In genomic region chr11:109138200-109138599, GRCh38 we compare ENCODE assay signal across 23 cellular contexts.
"Had no signal": no experiment of that assay in that cellular context is flagged by ENCODE, and none has a peak within 500 bp of the region (broad histone marks: within the 10 kb centered on the region; RNA-seq: fewer than 3 reads in every experiment).

No MANE protein-coding gene starts in this region.

- H3K27ac ChIP-seq: left lung, thyroid gland had no signal

- H3K4me1 Mint-ChIP-seq: activated B cell treated with CpG ODN at 0.5 μM for 24 hours; activated CD4-positive, alpha-beta memory T cell treated with anti-CD3 and anti-CD28 coated beads, Interleukin-2, amount 10 ng/mL, durations not matched to agents 7 days and 5 days; activated naive CD8-positive, alpha-beta T cell treated with anti-CD3 and anti-CD28 coated beads, Interleukin-2, amount 10 ng/mL, durations not matched to agents 7 days and 5 days; activated T-helper 17 cell treated with anti-CD3 and anti-CD28 coated beads, Interleukin-2, amount 50 U/mL, for 72 hours; nephron; T-cell had no signal

- H3K4me3 Mint-ChIP-seq: activated B cell treated with CpG ODN at 0.5 μM for 24 hours; activated CD4-positive, alpha-beta memory T cell treated with anti-CD3 and anti-CD28 coated beads, Interleukin-2, amount 10 ng/mL, durations not matched to agents 7 days and 5 days; activated CD8-positive, alpha-beta memory T cell treated with anti-CD3 and anti-CD28 coated beads, Interleukin-2, amount 10 ng/mL, durations not matched to agents 7 days and 5 days; activated naive CD8-positive, alpha-beta T cell treated with anti-CD3 and anti-CD28 coated beads, Interleukin-2, amount 10 ng/mL, durations not matched to agents 7 days and 5 days; activated T-helper 17 cell treated with anti-CD3 and anti-CD28 coated beads, Interleukin-2, amount 50 U/mL, for 72 hours; brain; nephron; T-cell had no signal

- H3K27me3 ChIP-seq: left lung, thyroid gland had no signal

- H3K36me3 Mint-ChIP-seq: activated CD8-positive, alpha-beta memory T cell treated with anti-CD3 and anti-CD28 coated beads, Interleukin-2, amount 10 ng/mL, durations not matched to agents 7 days and 5 days; activated naive CD8-positive, alpha-beta T cell treated with anti-CD3 and anti-CD28 coated beads, Interleukin-2, amount 10 ng/mL, durations not matched to agents 7 days and 5 days; brain; T-cell had no signal

- DNase-seq: activated B cell treated with CpG ODN at 0.5 μM for 24 hours; activated CD4-positive, alpha-beta memory T cell treated with anti-CD3 and anti-CD28 coated beads, Interleukin-2, amount 10 ng/mL, durations not matched to agents 7 days and 5 days; activated CD4-positive, alpha-beta T cell treated with anti-CD3 and anti-CD28 coated beads for 4 hours; activated CD8-positive, alpha-beta memory T cell treated with anti-CD3 and anti-CD28 coated beads, Interleukin-2, amount 10 ng/mL, durations not matched to agents 7 days and 5 days; activated naive CD4-positive, alpha-beta T cell; activated naive CD8-positive, alpha-beta T cell treated with anti-CD3 and anti-CD28 coated beads, Interleukin-2, amount 10 ng/mL, durations not matched to agents 7 days and 5 days; activated T-cell treated with anti-CD3 and anti-CD28 coated beads, Interleukin-2, amount 50 U/mL, for 1 hour; cerebellar nuclear complex; effector CD4-positive, alpha-beta T cell; foreskin melanocyte; kidney; left lung; midbrain; stimulated activated CD8-positive, alpha-beta memory T cell treated with anti-CD3 and anti-CD28 coated beads, Interleukin-4, amount 100 ng/mL, for 48 hours; stimulated activated naive CD4-positive, alpha-beta T cell; T-cell; T-helper 9 cell; thyroid gland had no signal

- ATAC-seq: activated CD8-positive, alpha-beta memory T cell treated with anti-CD3 and anti-CD28 coated beads, Interleukin-2, amount 10 ng/mL, durations not matched to agents 7 days and 5 days; activated T-helper 17 cell treated with anti-CD3 and anti-CD28 coated beads, Interleukin-2, amount 50 U/mL, for 72 hours; esophagus mucosa; left lung; sciatic nerve; T-cell had no signal

- H3K9me3 Mint-ChIP-seq: activated CD4-positive, alpha-beta memory T cell treated with anti-CD3 and anti-CD28 coated beads, Interleukin-2, amount 10 ng/mL, durations not matched to agents 7 days and 5 days; activated naive CD8-positive, alpha-beta T cell treated with anti-CD3 and anti-CD28 coated beads, Interleukin-2, amount 10 ng/mL, durations not matched to agents 7 days and 5 days had no signal

- H3K27ac Mint-ChIP-seq: activated B cell treated with CpG ODN at 0.5 μM for 24 hours; activated CD4-positive, alpha-beta memory T cell treated with anti-CD3 and anti-CD28 coated beads, Interleukin-2, amount 10 ng/mL, durations not matched to agents 7 days and 5 days; activated CD8-positive, alpha-beta memory T cell treated with anti-CD3 and anti-CD28 coated beads, Interleukin-2, amount 10 ng/mL, durations not matched to agents 7 days and 5 days; activated naive CD8-positive, alpha-beta T cell treated with anti-CD3 and anti-CD28 coated beads, Interleukin-2, amount 10 ng/mL, durations not matched to agents 7 days and 5 days; activated T-helper 17 cell treated with anti-CD3 and anti-CD28 coated beads, Interleukin-2, amount 50 U/mL, for 72 hours; brain; nephron; T-cell had no signal

- H3K36me3 ChIP-seq: left lung, thyroid gland had no signal

- H3K27me3 Mint-ChIP-seq: activated B cell treated with CpG ODN at 0.5 μM for 24 hours; activated CD4-positive, alpha-beta memory T cell treated with anti-CD3 and anti-CD28 coated beads, Interleukin-2, amount 10 ng/mL, durations not matched to agents 7 days and 5 days; activated CD8-positive, alpha-beta memory T cell treated with anti-CD3 and anti-CD28 coated beads, Interleukin-2, amount 10 ng/mL, durations not matched to agents 7 days and 5 days; brain had no signal

- H3K4me1 ChIP-seq: left lung, thyroid gland had no signal

- H3K9me3 ChIP-seq: left lung, thyroid gland had no signal

- H3K4me3 ChIP-seq: left lung, thyroid gland had no signal
